In genomic region chr11:69948256-69949141, GRCh38 we compare ENCODE assay signal across 1 cellular context.
A peak's percentile ranks its signal among the peaks of the same experiment; 100 is the strongest.
TF ChIP-seq lines count a peak whose summit lies in the region.

No MANE protein-coding gene starts in this region.

TF ChIP-seq in K562, 482 proteins besides CTCF, POLR2A, EP300 and RAD21 (continued from another document and continues in another):
- TF ChIP-seq ZBTB33 (CRISPR knock-in tag; IDR thresholded peaks at IDR 0.05) = no peak
- peak; percentile 96 for TF ChIP-seq DPF2 (IDR thresholded peaks at IDR 0.05)
- TF ChIP-seq NFIX (CRISPR knock-in tag; IDR thresholded peaks at IDR 0.05; ENCODE audit: low read depth) = no peak
- TF ChIP-seq ZNF436 (CRISPR knock-in tag; IDR thresholded peaks at IDR 0.05) = no peak
- peak; percentile 57; the same call in 1 of the 2 replicates for TF ChIP-seq FOXM1 (IDR thresholded peaks at IDR 0.05; ENCODE audit: low read depth)
- no peak for TF ChIP-seq FOXM1 (CRISPR knock-in tag; IDR thresholded peaks at IDR 0.05; ENCODE audit: low read depth)
- no peak for TF ChIP-seq SRSF9 (IDR thresholded peaks at IDR 0.05; ENCODE audit: borderline replicate concordance, low read depth, low read length)
- no peak for TF ChIP-seq ZNF695 (CRISPR knock-in tag; IDR thresholded peaks at IDR 0.05)
- no peak for TF ChIP-seq ZNF445 (CRISPR knock-in tag; IDR thresholded peaks at IDR 0.05; ENCODE audit: low read depth)
- peak; percentile 72 for TF ChIP-seq MTA3 (IDR thresholded peaks at IDR 0.05; ENCODE audit: borderline replicate concordance)
- TF ChIP-seq KLF6 (CRISPR knock-in tag; IDR thresholded peaks at IDR 0.05; ENCODE audit: borderline replicate concordance) = no peak
- TF ChIP-seq EGR1 (conservative IDR thresholded peaks at IDR 0.05) = no peak
- TF ChIP-seq TGIF2 (CRISPR knock-in tag; IDR thresholded peaks at IDR 0.05) = no peak
- TF ChIP-seq CEBPG (CRISPR knock-in tag; IDR thresholded peaks at IDR 0.05) = no peak
- no peak for TF ChIP-seq CEBPG (tag; conservative IDR thresholded peaks at IDR 0.05 in 1 of 2, IDR thresholded peaks at IDR 0.05 in 1 of 2)
- TF ChIP-seq FOSL1 (tag; conservative IDR thresholded peaks at IDR 0.05) = peak; percentile 97
- TF ChIP-seq NFIC (IDR thresholded peaks at IDR 0.05) = peak; percentile 81
- TF ChIP-seq RBM17 (IDR thresholded peaks at IDR 0.05; ENCODE audit: borderline replicate concordance, low read depth, low read length) = no peak
- TF ChIP-seq DMBX1 (CRISPR knock-in tag; IDR thresholded peaks at IDR 0.05; ENCODE audit: borderline replicate concordance) = peak; percentile 68
- TF ChIP-seq ZNF282 (CRISPR knock-in tag; IDR thresholded peaks at IDR 0.05) = no peak
- TF ChIP-seq VEZF1 (CRISPR knock-in tag; IDR thresholded peaks at IDR 0.05) = peak; percentile 88
- TF ChIP-seq NEUROD1 (IDR thresholded peaks at IDR 0.05; ENCODE audit: borderline replicate concordance, low read depth, low read length, partially characterized antibody) = peak; percentile 74
- peak; percentile 91 for TF ChIP-seq ATF3 (IDR thresholded peaks at IDR 0.05)
- TF ChIP-seq ATF3 (CRISPR knock-in tag; conservative IDR thresholded peaks at IDR 0.05) = no peak; the same call in 1 of the 2 replicates
- TF ChIP-seq RB1 (IDR thresholded peaks at IDR 0.05; ENCODE audit: low read depth) = 0 out of 2 replicates have a peak, but pooled peaks have one; percentile 42
- no peak for TF ChIP-seq CBX8 (IDR thresholded peaks at IDR 0.05; ENCODE audit: borderline replicate concordance, extremely low read depth, low read depth, low read length, poor library complexity, severe bottlenecking)
- peak; percentile 62 for TF ChIP-seq PML (IDR thresholded peaks at IDR 0.05; ENCODE audit: low read length)
- TF ChIP-seq HMGXB4 (CRISPR knock-in tag; IDR thresholded peaks at IDR 0.05) = no peak
- TF ChIP-seq CHAMP1 (IDR thresholded peaks at IDR 0.05) = no peak
- no peak for TF ChIP-seq ZNF347 (CRISPR knock-in tag; IDR thresholded peaks at IDR 0.05; ENCODE audit: low read depth)
- no peak for TF ChIP-seq MITF (IDR thresholded peaks at IDR 0.05)
- TF ChIP-seq TOE1 (IDR thresholded peaks at IDR 0.05; ENCODE audit: borderline replicate concordance) = 0 out of 2 replicates have a peak, but pooled peaks have one; percentile 16
- no peak for TF ChIP-seq TOE1 (CRISPR knock-in tag; IDR thresholded peaks at IDR 0.05; ENCODE audit: borderline replicate concordance, low read depth)
- TF ChIP-seq HMBOX1 (IDR thresholded peaks at IDR 0.05) = no peak
- TF ChIP-seq CHD7 (IDR thresholded peaks at IDR 0.05; ENCODE audit: low read depth, low read length) = no peak
